In genomic region chr2:32039447-32040219, GRCh38 we compare ENCODE assay signal across 1 cellular context.
TF ChIP-seq lines count a peak whose summit lies in the region.

Gene DPY30 (minus strand): TSS chr2:32039805. CDS start chr2:32039456, 349 bp downstream.

TF ChIP-seq in HepG2, 621 proteins besides CTCF, POLR2A, EP300 and RAD21 (continued from another document and continues in another):
- TF ChIP-seq THAP9 (CRISPR knock-in tag; IDR thresholded peaks at IDR 0.05; ENCODE audit: borderline replicate concordance) (peak; percentile 80; the same call in 1 of the 2 replicates), ZBTB44 (CRISPR knock-in tag; IDR thresholded peaks at IDR 0.05) (peak; percentile 81; the same call in 1 of the 2 replicates), ARID4A (CRISPR knock-in tag; IDR thresholded peaks at IDR 0.05; ENCODE audit: borderline replicate concordance) (peak; percentile 83; the same call in 1 of the 2 replicates), HOXA3 (CRISPR knock-in tag; IDR thresholded peaks at IDR 0.05) (peak; percentile 81), ZNF24 (IDR thresholded peaks at IDR 0.05) (no peak), ZNF510 (CRISPR knock-in tag; IDR thresholded peaks at IDR 0.05; ENCODE audit: low read depth) (peak; percentile 87), KIAA2018 (CRISPR knock-in tag; IDR thresholded peaks at IDR 0.05; ENCODE audit: borderline replicate concordance) (no peak), BCL6 (CRISPR knock-in tag; IDR thresholded peaks at IDR 0.05) (0 out of 2 replicates have a peak, but pooled peaks have one; percentile 37), ZNF782 (CRISPR knock-in tag; IDR thresholded peaks at IDR 0.05; ENCODE audit: borderline replicate concordance) (peak; percentile 64; the same call in 1 of the 2 replicates), ZBTB4 (CRISPR knock-in tag; IDR thresholded peaks at IDR 0.05; ENCODE audit: borderline replicate concordance) (peak; percentile 87; the same call in 1 of the 2 replicates), PAXIP1 (CRISPR knock-in tag; conservative IDR thresholded peaks at IDR 0.05) (peak; percentile 51; the same call in 1 of the 2 replicates), ATAD3A (CRISPR knock-in tag; IDR thresholded peaks at IDR 0.05) (no peak), MTF2 (CRISPR knock-in tag; IDR thresholded peaks at IDR 0.05; ENCODE audit: borderline replicate concordance) (no peak), MTF1 (CRISPR knock-in tag; IDR thresholded peaks at IDR 0.05) (0 out of 2 replicates have a peak, but pooled peaks have one; percentile 71), HNF4G (IDR thresholded peaks at IDR 0.05; ENCODE audit: borderline replicate concordance, low read depth, low read length) (0 out of 2 replicates have a peak, but pooled peaks have one; percentile 6), HNF4G (CRISPR knock-in tag; IDR thresholded peaks at IDR 0.05; ENCODE audit: borderline replicate concordance, low read depth) (peak; percentile 76; the same call in 1 of the 2 replicates), THAP11 (CRISPR knock-in tag; IDR thresholded peaks at IDR 0.05) (peak; percentile 92), TRAFD1 (CRISPR knock-in tag; IDR thresholded peaks at IDR 0.05; ENCODE audit: borderline replicate concordance) (peak; percentile 37; the same call in 1 of the 2 replicates), FOXJ3 (CRISPR knock-in tag; IDR thresholded peaks at IDR 0.05; ENCODE audit: borderline replicate concordance) (peak; percentile 80; the same call in 1 of the 2 replicates), SAP130 (CRISPR knock-in tag; IDR thresholded peaks at IDR 0.05; ENCODE audit: low read depth) (peak; percentile 90), ZNF816 (CRISPR knock-in tag; IDR thresholded peaks at IDR 0.05; ENCODE audit: borderline replicate concordance) (0 out of 2 replicates have a peak, but pooled peaks have one; percentile 69)
